8 cellular contexts compared by ENCODE assay signal in genomic region chr19:45250832-45251451, GRCh38. TPM values are rescaled to one million over a fixed set of nuclear protein-coding genes. Genes with fewer than 3 reads are reported as not detected.
DNase-seq lines count a peak whose midpoint lies in the region; ATAC-seq, FAIRE-seq and TF ChIP-seq lines count a peak whose summit lies in the region.

Gene MARK4, plus strand, starts transcription at chr19:45251271. Its CDS starts 318 bp downstream, at chr19:45251589.

- DNase-seq in AG20443 (ENCODE audit: low spot score) (peak; percentile 96), GM23248 (peak; percentile 73), NCI-H774 (lab: John Stamatoyannopoulos, UW) (peak; percentile 52), H1 (ENCODE audit: low read depth in 1 of 2, low spot score in 2 of 2) (peak in 1 of 2 experiments; percentile 83), memory B cell (ENCODE audit: low spot score in 2 of 2) (peak; percentile 35 to 60)
- peak; percentile 86 for DNase-seq in activated CD8-positive, alpha-beta memory T cell treated with anti-CD3 and anti-CD28 coated beads for 24 hours
- DNase-seq in stimulated activated CD8-positive, alpha-beta memory T cell treated with anti-CD3 and anti-CD28 coated beads, Interleukin-12 subunit alpha, Interleukin-12 subunit beta, amount 100 ng/mL, for 1 hour (ENCODE audit: low read depth) = peak; percentile 25

- H4K20me1 ChIP-seq in GM23248 (ENCODE audit: insufficient read depth) (no peaks in the 10 kb centered on the region; the same call in 1 of the 2 replicates), H1 (replicated peaks in 1 of 2; ENCODE audit: control insufficient read depth in 1 of 2, insufficient read depth in 2 of 2, low read length in 2 of 2) (peaks cover 15 to 23% of the 10 kb centered on the region in 2 experiments)

- no peak within 1 kb of the TSS for H2AK5ac ChIP-seq in H1 (ENCODE audit: low read depth, low read length)

- H3K79me2 ChIP-seq in GM23248 (ENCODE audit: insufficient read depth) = peaks cover 46% of the 10 kb centered on the region
- H3K79me2 ChIP-seq in H1 (ENCODE audit: control insufficient read depth in 1 of 2, insufficient read depth in 2 of 2, low read length in 2 of 2) = peaks cover 0 to 24% of the 10 kb centered on the region in 2 experiments; a peak in 2 of 4 replicates

- H3K27me3 Mint-ChIP-seq in memory B cell = peaks cover 2% of the 10 kb centered on the region

- no peak for TF ChIP-seq POLR2A in H1 (IDR thresholded peaks at IDR 0.05; ENCODE audit: control extremely low read depth in 1 of 2, low read depth in 2 of 2, low read length in 2 of 2)

- peak; percentile 80 for ATAC-seq in memory B cell (ENCODE audit: low read depth)
- ATAC-seq in HG03045 (IDR thresholded peaks at IDR 0.05; ENCODE audit: unreplicated experiment) = no peak

- no peaks in the 10 kb centered on the region for H3K36me3 Mint-ChIP-seq in memory B cell

- H2AFZ ChIP-seq in GM23248 (peak within 1 kb of the TSS; percentile 98), H1 (ENCODE audit: low read length) (peak within 1 kb of the TSS; percentile 86)

- no peak within 1 kb of the TSS for H3K4ac ChIP-seq in H1 (replicated peaks; ENCODE audit: insufficient read length, low read depth, low read length)

- TF ChIP-seq EP300 in H1 (IDR thresholded peaks at IDR 0.05; ENCODE audit: borderline replicate concordance in 1 of 2, low read depth in 2 of 2, low read length in 2 of 2) = no peak

- H3K27me3 ChIP-seq in GM23248 (replicated peaks; ENCODE audit: insufficient read depth) = no peaks in the 10 kb centered on the region
- H3K27me3 ChIP-seq in H1 (replicated peaks in 1 of 4; ENCODE audit: control insufficient read depth in 3 of 4, extremely low read depth in 1 of 4, insufficient read depth in 3 of 4, low read length in 3 of 4) = peaks cover 0 to 10% (median 9%) of the 10 kb centered on the region in 4 experiments; a peak in 5 of 7 replicates

- peak within 1 kb of the TSS; percentile 91 for H3K4me3 ChIP-seq in GM23248
- peak within 1 kb of the TSS; percentile 60 to 86 (median 66) for H3K4me3 ChIP-seq in H1 (ENCODE audit: extremely low read depth in 1 of 4, insufficient read depth in 2 of 4, low read depth in 3 of 4, low read length in 4 of 4)

- H4K5ac ChIP-seq in H1 (ENCODE audit: insufficient read length, low read depth, low read length) = peak within 1 kb of the TSS; percentile 39

- no peaks in the 10 kb centered on the region; the same call in 1 of the 2 replicates for H3F3A ChIP-seq in GM23248 (ENCODE audit: insufficient read depth)

- no peaks in the 10 kb centered on the region for H3K9me2 ChIP-seq in GM23248 (ENCODE audit: insufficient read depth)

- peak within 1 kb of the TSS; percentile 32; the same call in 1 of the 2 replicates for H3K18ac ChIP-seq in H1 (ENCODE audit: extremely low read depth, low read length)

- H3K14ac ChIP-seq in H1 (ENCODE audit: insufficient read length) = no peak within 1 kb of the TSS

- H3K27ac ChIP-seq in GM23248 (peak within 1 kb of the TSS; percentile 54), H1 (ENCODE audit: low read depth, low read length) (no peak within 1 kb of the TSS)

- POLR2A ChIA-PET in H1 (lab: Charles Lee; ENCODE audit: partially characterized antibody) = no interaction called here

- 0 out of 2 replicates have a peak within 1 kb of the TSS, but pooled peaks have one; percentile 16 for H2BK15ac ChIP-seq in H1 (ENCODE audit: low read length)

- peaks cover 13% of the 10 kb centered on the region for H3K79me1 ChIP-seq in H1 (ENCODE audit: low read depth, low read length)

- H2BK20ac ChIP-seq in H1 (ENCODE audit: low read length) = no peak within 1 kb of the TSS

- H2BK5ac ChIP-seq in H1 (ENCODE audit: low read depth, low read length) = no peak within 1 kb of the TSS

- no peak within 1 kb of the TSS for H2BK12ac ChIP-seq in H1 (ENCODE audit: low read depth, low read length)

- H3K4me2 ChIP-seq in GM23248 (ENCODE audit: unreplicated experiment) (peak within 1 kb of the TSS; percentile 97), H1 (ENCODE audit: insufficient read depth in 1 of 2, low read depth in 2 of 2, low read length in 2 of 2) (peak within 1 kb of the TSS; percentile 83 to 89)

- no peaks in the 10 kb centered on the region for H3K9me3 ChIP-seq in GM23248 (ENCODE audit: low read depth)
- no peaks in the 10 kb centered on the region for H3K9me3 ChIP-seq in H1 (ENCODE audit: insufficient read depth in 2 of 2, low read depth in 1 of 2, low read length in 1 of 2)

- no peak within 1 kb of the TSS for H3K23ac ChIP-seq in H1 (ENCODE audit: insufficient read length)

- H3K4me1 ChIP-seq in GM23248 (ENCODE audit: insufficient read depth) (peaks cover 16% of the 10 kb centered on the region), H1 (replicated peaks in 1 of 4; ENCODE audit: control insufficient read depth in 3 of 4, insufficient read depth in 4 of 4, low read length in 3 of 4) (peaks cover 0 to 10% (median 0%) of the 10 kb centered on the region in 4 experiments; a peak in 2 of 7 replicates)

- no peak for TF ChIP-seq RAD21 in H1 (IDR thresholded peaks at IDR 0.05 in 1 of 2, conservative IDR thresholded peaks at IDR 0.05 in 1 of 2; ENCODE audit: low read depth in 2 of 2, low read length in 2 of 2)

- H4K8ac ChIP-seq in H1 (ENCODE audit: extremely low read depth, insufficient read depth, low read length) = peak within 1 kb of the TSS; percentile 6; the same call in 1 of the 2 replicates

- FAIRE-seq in H1 (lab: Jason Lieb, UNC) = no peak

- peak within 1 kb of the TSS; percentile 65 for H3K27ac Mint-ChIP-seq in memory B cell

- H2BK120ac ChIP-seq in H1 (replicated peaks; ENCODE audit: low read depth, low read length) = no peak within 1 kb of the TSS

- in situ Hi-C loops in GM23248 (cut with MboI) = no loop called here

- H3K9me3 Mint-ChIP-seq in memory B cell = no peaks in the 10 kb centered on the region

- H3K4me3 Mint-ChIP-seq in memory B cell = peak within 1 kb of the TSS; percentile 91

- WGBS in GM23248 (ENCODE audit: low coverage in 1 of 2, low lambda C conversion rate in 2 of 2, missing lambda C conversion rate in 2 of 2), 2 experiments = 1 to 6% methylated on average over 5 to 57 of the region's 58 CpGs
- 0% methylated on average over 2 of the region's 58 CpGs; no CpG with 5 or more reads in 1 of the 2 experiments for WGBS in H1 (ENCODE audit: extremely low coverage in 1 of 2, insufficient coverage in 1 of 2, insufficient read length in 1 of 2, insufficient replicate concordance in 2 of 2, low coverage in 1 of 2, low lambda C conversion rate in 2 of 2, missing lambda C conversion rate in 1 of 2), 2 experiments

- no peak within 1 kb of the TSS for H3K56ac ChIP-seq in H1 (replicated peaks; ENCODE audit: insufficient read length, low read depth, low read length)

- no peaks in the 10 kb centered on the region for H3K36me3 ChIP-seq in GM23248 (ENCODE audit: low read depth)
- no peaks in the 10 kb centered on the region; a peak in 1 of 8 replicates for H3K36me3 ChIP-seq in H1 (ENCODE audit: control insufficient read depth in 2 of 4, insufficient read depth in 4 of 4, low read length in 3 of 4)

- peaks cover 11% of the 10 kb centered on the region for H3K23me2 ChIP-seq in H1 (ENCODE audit: low read depth, low read length)

- no peak for TF ChIP-seq CTCF in H1 (IDR thresholded peaks at IDR 0.05; ENCODE audit: control extremely low read depth in 1 of 3, insufficient read depth in 1 of 3, low read depth in 1 of 3, low read length in 3 of 3)

- H3K4me1 Mint-ChIP-seq in memory B cell = peaks cover 32% of the 10 kb centered on the region

- no peak within 1 kb of the TSS for H4K91ac ChIP-seq in H1 (replicated peaks; ENCODE audit: insufficient read length, low read length)

- H3K9ac ChIP-seq in GM23248 = peak within 1 kb of the TSS; percentile 93
- H3K9ac ChIP-seq in H1 (replicated peaks in 1 of 4; ENCODE audit: extremely low read depth in 1 of 4, low read depth in 3 of 4, low read length in 3 of 4) = peak within 1 kb of the TSS in 3 of 4 experiments; percentile 25 to 36 (median 27); a peak in 3 of 7 replicates

- CTCF ChIA-PET in H1 (lab: Charles Lee; ENCODE audit: partially characterized antibody) = interaction anchor here (2.4 to 10.1 kb wide), 3 partner anchors 48 to 87 kb away, joined by 10 to 106 read pairs (median 23); no protein-coding TSS in a partner anchor

TF ChIP-seq in H1, 55 proteins besides CTCF, POLR2A, EP300 and RAD21:
- no peak for TF ChIP-seq BRCA1 (IDR thresholded peaks at IDR 0.05; ENCODE audit: low read depth, low read length)
- no peak for TF ChIP-seq GTF2F1 (IDR thresholded peaks at IDR 0.05; ENCODE audit: borderline replicate concordance, low read depth, low read length)
- TF ChIP-seq GABPA (IDR thresholded peaks at IDR 0.05; ENCODE audit: borderline replicate concordance, insufficient read depth, low read length) = no peak
- no peak for TF ChIP-seq SAP30 (IDR thresholded peaks at IDR 0.05; ENCODE audit: insufficient read depth, insufficient replicate concordance, low read length)
- TF ChIP-seq KDM4A (IDR thresholded peaks at IDR 0.05; ENCODE audit: low read depth, low read length, severe bottlenecking) = peak; percentile 45
- TF ChIP-seq RNF2 (IDR thresholded peaks at IDR 0.05; ENCODE audit: borderline replicate concordance, low read depth, low read length, missing control alignments, poor library complexity, severe bottlenecking) = no peak
- no peak for TF ChIP-seq NANOG (IDR thresholded peaks at IDR 0.05; ENCODE audit: insufficient read depth, low read depth, low read length, poor library complexity, severe bottlenecking)
- TF ChIP-seq PHF8 (conservative IDR thresholded peaks at IDR 0.05; ENCODE audit: low read depth, low read length) = peak; percentile 47; the same call in 1 of the 2 replicates

RNA-seq across cellular contexts. Expression of gene MARK4, which starts in this region (rescaled TPM):
- 10.2 and 11.6 TPM in 2 replicates for total RNA-seq in GM23248 (2014; rRNA removed; shearing (Covaris generic))
- polyA plus RNA-seq in GM23248 (2016; fragmentation: Nextera tagmentation; extraction: Ambion mirVana) (4.0 and 4.9 TPM in 2 replicates), H1 (2011; rRNA removed) (12.3 and 22.4 TPM in 2 replicates)
- total RNA-seq in H1 (2021; fragmentation: NEBNext Ultra II Directional; extraction: Animal tissue kit (Norgen Biotek cat#: 25700)) = 46.8 and 49.8 TPM in 2 replicates
- polyA plus RNA-seq in H1 (2011; cell fraction: cytosol; rRNA removed) = 11.8 TPM
- 25.0 TPM for polyA plus RNA-seq in H1 (2011; cell fraction: nucleus; rRNA removed)
- polyA plus RNA-seq in H1 (2012, experiment 1 of 2) = 37.1 to 48.7 TPM (median 42.2 TPM) in 4 replicates
- polyA plus RNA-seq in H1 (2012, experiment 2 of 2) = 29.4 TPM
- polyA plus RNA-seq in H1 (2013, experiment 1 of 2) = 22.0 TPM
- 21.6 TPM for polyA plus RNA-seq in H1 (2013, experiment 2 of 2)
- 27.3 and 30.2 TPM in 2 replicates for polyA minus RNA-seq in H1 (2011; rRNA and poly(A)+ RNA removed)
- 26.7 TPM for polyA minus RNA-seq in H1 (2011; cell fraction: cytosol; rRNA and poly(A)+ RNA removed)
- polyA minus RNA-seq in H1 (2011; cell fraction: nucleus; rRNA and poly(A)+ RNA removed) = 19.4 TPM
